Comparison of ENCODE assay signal across 1 cellular context in the genomic region with DNA sequence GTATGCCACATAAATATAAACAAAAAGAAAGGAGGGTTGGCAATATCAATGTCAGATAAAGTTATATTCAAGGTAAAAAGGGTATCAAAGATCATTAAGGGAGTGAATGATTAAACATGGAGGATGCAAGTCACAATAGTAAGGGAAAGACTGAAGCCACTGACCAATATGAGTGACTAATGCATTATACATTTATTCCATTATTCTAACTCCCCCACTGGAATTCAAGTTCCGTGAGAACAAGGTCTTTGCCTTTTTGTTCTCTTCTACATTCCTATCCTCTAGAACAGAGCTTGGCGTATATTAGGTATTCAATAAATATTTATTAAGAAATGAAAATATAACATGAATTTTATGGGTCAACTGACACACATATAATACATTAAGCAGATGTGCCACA.
TF ChIP-seq lines count a peak whose summit lies in the region.

No MANE protein-coding gene starts in this region.

TF ChIP-seq in IMR-90, 13 proteins besides CTCF, POLR2A, EP300 and RAD21 (continued from another document):
- TF ChIP-seq CHD1 (IDR thresholded peaks at IDR 0.05; ENCODE audit: low read depth, low read length) (no peak), MAFK (IDR thresholded peaks at IDR 0.05; ENCODE audit: low read depth, low read length) (no peak), MAZ (IDR thresholded peaks at IDR 0.05; ENCODE audit: borderline replicate concordance, low read depth, low read length) (no peak), BHLHE40 (IDR thresholded peaks at IDR 0.05; ENCODE audit: low read depth, low read length) (no peak), SMC3 (IDR thresholded peaks at IDR 0.05; ENCODE audit: low read depth, low read length) (no peak), RFX5 (IDR thresholded peaks at IDR 0.05; ENCODE audit: low read depth, low read length) (no peak)
